8 cellular contexts compared by ENCODE assay signal in genomic region chr5:112977440-112977861, GRCh38. TPM values are rescaled to one million over a fixed set of nuclear protein-coding genes. Genes with fewer than 3 reads are reported as not detected.
A peak's percentile ranks its signal among the peaks of the same experiment; 100 is the strongest.
DNase-seq lines count a peak whose midpoint lies in the region; ATAC-seq and TF ChIP-seq lines count a peak whose summit lies in the region.

No MANE protein-coding gene starts in this region.

- 0 to 1% methylated on average over 1 to 7 of the region's 16 CpGs for WGBS in mesodermal cell (ENCODE audit: insufficient coverage in 2 of 2), 2 experiments

- POLR2A ChIA-PET in CD8-positive, alpha-beta T cell (lab: Charles Lee), result no interaction called here

- intact Hi-C loops in CD8-positive, alpha-beta T cell (cut with DNase I, micrococcal nuclease), result loop anchor here in 1 of 2 experiments (2.0 to 10.0 kb wide), 3 partner anchors 55 to 813 kb away; partner anchors contain the start of genes REEP5 and YTHDC2

- H3K4me1 ChIP-seq in CD8-positive, alpha-beta T cell (ENCODE audit: insufficient read depth, low read length), result peaks cover 29% of the 10 kb centered on the region
- H3K4me1 ChIP-seq in mesodermal cell (ENCODE audit: control insufficient read depth, insufficient read depth, low read length, poor library complexity, severe bottlenecking), result no peaks in the 10 kb centered on the region

- peak overlapping the region; percentile 57 for H3K4me3 ChIP-seq in CD8-positive, alpha-beta T cell (ENCODE audit: low read depth, low read length)
- H3K4me3 ChIP-seq in cardiac fibroblast (replicated peaks in 1 of 2; ENCODE audit: low read depth in 2 of 2, low read length in 2 of 2) (peak overlapping the region; percentile 86 to 96), mesodermal cell (ENCODE audit: extremely low read depth, insufficient read depth, low read length, poor library complexity, severe bottlenecking) (peak overlapping the region; percentile 93)

- H3K36me3 Mint-ChIP-seq in CD8-positive, alpha-beta T cell, result peaks cover 30% of the 10 kb centered on the region

- H3K27me3 ChIP-seq in CD8-positive, alpha-beta T cell (ENCODE audit: insufficient read depth, low read length), result no peaks in the 10 kb centered on the region

- H3K27ac Mint-ChIP-seq in CD8-positive, alpha-beta T cell, result peak overlapping the region; percentile 97

- H3K4me1 Mint-ChIP-seq in CD8-positive, alpha-beta T cell (ENCODE audit: low read depth), result peaks cover 47% of the 10 kb centered on the region

- H3K9me3 ChIP-seq in CD8-positive, alpha-beta T cell (ENCODE audit: low read length), result no peaks in the 10 kb centered on the region
- no peaks in the 10 kb centered on the region for H3K9me3 ChIP-seq in mesodermal cell (ENCODE audit: control insufficient read depth, low read length)

- no peak for DNase-seq in CD8-positive, alpha-beta T cell
- DNase-seq in LoVo (ENCODE audit: low spot score), result peak; percentile 8
- peak in 1 of 2 donors; percentile 28 for DNase-seq in cardiac fibroblast (ENCODE audit: low read depth in 2 of 2)
- no peak for DNase-seq in COR-L47 (lab: John Stamatoyannopoulos, UW)
- no peak for DNase-seq in NCI-H2196 (lab: John Stamatoyannopoulos, UW; ENCODE audit: unreplicated experiment)
- DNase-seq in middle frontal gyrus (ENCODE audit: extremely low spot score, low spot score), result no peak

- no peak for ATAC-seq in CD8-positive, alpha-beta T cell
- ATAC-seq in HG03139 (IDR thresholded peaks at IDR 0.05; ENCODE audit: unreplicated experiment), result no peak

- TF ChIP-seq CTCF in CD8-positive, alpha-beta T cell (IDR thresholded peaks at IDR 0.05), result no peak
- TF ChIP-seq CTCF in cardiac fibroblast (IDR thresholded peaks at IDR 0.05; ENCODE audit: low read depth, low read length), result no peak

- no peaks in the 10 kb centered on the region for H3K9me3 Mint-ChIP-seq in CD8-positive, alpha-beta T cell

- H3K27me3 Mint-ChIP-seq in CD8-positive, alpha-beta T cell (ENCODE audit: low read depth), result no peaks in the 10 kb centered on the region

- CTCF ChIA-PET in CD8-positive, alpha-beta T cell (lab: Charles Lee), result no interaction called here

- peak overlapping the region; percentile 81 for H3K27ac ChIP-seq in CD8-positive, alpha-beta T cell (ENCODE audit: low read depth, low read length)
- peak overlapping the region; percentile 85 for H3K27ac ChIP-seq in mesodermal cell (ENCODE audit: low read depth, low read length, severe bottlenecking)

- H3K4me3 Mint-ChIP-seq in CD8-positive, alpha-beta T cell, result peak overlapping the region; percentile 100

- H3K36me3 ChIP-seq in CD8-positive, alpha-beta T cell (ENCODE audit: insufficient read depth, low read length), result no peaks in the 10 kb centered on the region
- peaks cover 18% of the 10 kb centered on the region for H3K36me3 ChIP-seq in mesodermal cell (ENCODE audit: control insufficient read depth, insufficient read depth, low read length)

RNA-seq across cellular contexts. Expression of gene DCP2, which starts 0.9 kb away (rescaled TPM):
- 10 to 100 TPM; 65.4 to 69.8 TPM for total RNA-seq in CD8-positive, alpha-beta T cell
- polyA plus RNA-seq in mesodermal cell (2013, experiment 1 of 2), result 29.5 TPM
- 27.8 TPM for polyA plus RNA-seq in mesodermal cell (2013, experiment 2 of 2)

RNA-seq across cellular contexts. Expression of gene REEP5, which starts 55.4 kb away (rescaled TPM):
- total RNA-seq in CD8-positive, alpha-beta T cell, result 10 to 100 TPM; 20.0 to 24.7 TPM
- 64.9 TPM for polyA plus RNA-seq in mesodermal cell (2013, experiment 1 of 2)
- polyA plus RNA-seq in mesodermal cell (2013, experiment 2 of 2), result 56.5 TPM
